ENCODE assay signal across 23 cellular contexts in genomic region chr2:59589881-59590280, GRCh38.
"Had no signal": no experiment of that assay in that cellular context is flagged by ENCODE, and none has a peak within 500 bp of the region (broad histone marks: within the 10 kb centered on the region; RNA-seq: fewer than 3 reads in every experiment).

No MANE protein-coding gene starts in this region.

- H3K27me3 ChIP-seq: heart left ventricle, right atrium auricular region, sigmoid colon, stomach, transverse colon had no signal

- H3K27ac ChIP-seq: dorsolateral prefrontal cortex, heart left ventricle, right atrium auricular region, sigmoid colon, skin epidermis, stomach, thoracic aorta, transverse colon had no signal

- H3K9me3 Mint-ChIP-seq: naive B cell had no signal

- H3K27ac Mint-ChIP-seq: naive B cell, nephron had no signal

- H3K4me1 Mint-ChIP-seq: central memory CD8-positive, alpha-beta T cell had no signal

- H3K4me3 ChIP-seq: dorsolateral prefrontal cortex, heart left ventricle, lung, right atrium auricular region, sigmoid colon, skin epidermis, stomach, thoracic aorta, transverse colon had no signal

- H3K4me1 ChIP-seq: right atrium auricular region, sigmoid colon, stomach had no signal

- H3K9me3 ChIP-seq: heart left ventricle, right atrium auricular region, sigmoid colon, stomach, thoracic aorta, transverse colon had no signal

- ATAC-seq: heart left ventricle, left lobe of liver had no signal

- FAIRE-seq: frontal cortex, islet of Langerhans had no signal

- H3K4me3 Mint-ChIP-seq: central memory CD8-positive, alpha-beta T cell; naive B cell; nephron had no signal

- H3K36me3 ChIP-seq: heart left ventricle, right atrium auricular region, sigmoid colon, stomach, thoracic aorta, transverse colon had no signal

- H3K27me3 Mint-ChIP-seq: central memory CD8-positive, alpha-beta T cell; naive B cell had no signal

- H3K36me3 Mint-ChIP-seq: naive B cell had no signal

- DNase-seq: cortex of kidney; dorsolateral prefrontal cortex; effector CD8-positive, alpha-beta T cell; heart left ventricle; hypothalamus; mesendoderm; naive B cell; posterior cingulate gyrus; sigmoid colon; stimulated activated CD4-positive, alpha-beta T cell treated with anti-CD3 and anti-CD28 coated beads, Interleukin-12 subunit alpha, Interleukin-12 subunit beta, amount 100 ng/mL, for 4 hours; stimulated activated naive CD4-positive, alpha-beta T cell; stomach; substantia nigra; transverse colon had no signal
